13 cellular contexts compared by ENCODE assay signal in genomic region chr7:112009081-112009480, GRCh38.
A peak's percentile ranks its signal among the peaks of the same experiment; 100 is the strongest.
DNase-seq lines count a peak whose midpoint lies in the region; ATAC-seq and TF ChIP-seq lines count a peak whose summit lies in the region.
"Had no signal": no experiment of that assay in that cellular context is flagged by ENCODE, and none has a peak within 500 bp of the region (broad histone marks: within the 10 kb centered on the region; RNA-seq: fewer than 3 reads in every experiment).

No MANE protein-coding gene starts in this region.

- H3K4me3 Mint-ChIP-seq in endothelial cell (ENCODE audit: unreplicated experiment): no peak overlapping the region
- no peak overlapping the region for H3K4me3 Mint-ChIP-seq in WTC11

- no peaks in the 10 kb centered on the region for H3K4me1 ChIP-seq in adipocyte (ENCODE audit: control insufficient read depth, insufficient read depth, low read length)
- H3K4me1 ChIP-seq: sigmoid colon, SJCRH30 had no signal

- CTCF ChIA-PET in WTC11 (lab: Charles Lee): no interaction called here

- H3K4me3 ChIP-seq in adipocyte (ENCODE audit: low read length): no peak overlapping the region
- H3K4me3 ChIP-seq: sigmoid colon, SJCRH30 had no signal

- DNase-seq in adipocyte (ENCODE audit: low read depth): peak; percentile 43
- peak; percentile 19 for DNase-seq in myocyte (ENCODE audit: low read depth)
- DNase-seq in endothelial cell (ENCODE audit: low spot score): no peak
- DNase-seq in left cardiac atrium: no peak
- DNase-seq in left colon: no peak
- no peak for DNase-seq in WTC11 (ENCODE audit: low spot score)
- DNase-seq: NCI-H1092; sigmoid colon; stimulated activated naive CD4-positive, alpha-beta T cell treated with Interleukin-2 at 50 U/mL for 16 hours had no signal

- peaks cover 4% of the 10 kb centered on the region for H3K36me3 Mint-ChIP-seq in endothelial cell (ENCODE audit: low read depth, unreplicated experiment)
- no peaks in the 10 kb centered on the region for H3K36me3 Mint-ChIP-seq in WTC11

- H3K4me1 Mint-ChIP-seq in endothelial cell (ENCODE audit: unreplicated experiment): peaks cover 44% of the 10 kb centered on the region
- peaks cover 4% of the 10 kb centered on the region; the same call in 1 of the 2 replicates for H3K4me1 Mint-ChIP-seq in WTC11

- TF ChIP-seq CTCF in endothelial cell (IDR thresholded peaks at IDR 0.05; ENCODE audit: unreplicated experiment) (no peak), WTC11 (IDR thresholded peaks at IDR 0.05) (no peak)

- no peak overlapping the region for H3K27ac Mint-ChIP-seq in endothelial cell (ENCODE audit: unreplicated experiment)
- H3K27ac Mint-ChIP-seq in WTC11: no peak overlapping the region

- H3K9me3 ChIP-seq in adipocyte (ENCODE audit: control insufficient read depth, low read length): no peaks in the 10 kb centered on the region
- H3K9me3 ChIP-seq: sigmoid colon, SJCRH30 had no signal

- H3K27me3 Mint-ChIP-seq in endothelial cell (ENCODE audit: unreplicated experiment) (peaks cover 2% of the 10 kb centered on the region), WTC11 (ENCODE audit: low read depth) (no peaks in the 10 kb centered on the region)

- POLR2A ChIA-PET in WTC11 (lab: Charles Lee): no interaction called here

- H3K36me3 ChIP-seq in adipocyte (ENCODE audit: control insufficient read depth, insufficient read depth, low read length, severe bottlenecking): no peaks in the 10 kb centered on the region
- H3K36me3 ChIP-seq: sigmoid colon, SJCRH30 had no signal

- intact Hi-C loops in left cardiac atrium (cut with DNase I): no loop called here
- intact Hi-C loops in left colon (cut with DNase I, micrococcal nuclease): no loop called here

- no peak overlapping the region for H3K9ac ChIP-seq in adipocyte (ENCODE audit: low read length)

- ATAC-seq in GM18909 (IDR thresholded peaks at IDR 0.05; ENCODE audit: poor library complexity, unreplicated experiment): peak; percentile 88
- ATAC-seq in HG03175 (IDR thresholded peaks at IDR 0.05; ENCODE audit: unreplicated experiment): peak; percentile 72
- ATAC-seq in left cardiac atrium: no peak
- ATAC-seq in left colon: no peak
- ATAC-seq in WTC11: no peak
- ATAC-seq: left lobe of liver had no signal

- no peaks in the 10 kb centered on the region for H3K27me3 ChIP-seq in adipocyte (replicated peaks; ENCODE audit: control insufficient read depth, insufficient read depth, low read length)
- H3K27me3 ChIP-seq: sigmoid colon, SJCRH30 had no signal

- H3K9me3 Mint-ChIP-seq in endothelial cell (ENCODE audit: unreplicated experiment): no peaks in the 10 kb centered on the region
- no peaks in the 10 kb centered on the region for H3K9me3 Mint-ChIP-seq in WTC11

TF ChIP-seq in WTC11, 78 proteins besides CTCF, POLR2A, EP300 and RAD21:
- TF ChIP-seq FOXP1 (CRISPR knock-in tag; IDR thresholded peaks at IDR 0.05; ENCODE audit: borderline replicate concordance) (no peak), ZNF281 (CRISPR knock-in tag; IDR thresholded peaks at IDR 0.05) (no peak), ZNF138 (CRISPR knock-in tag; conservative IDR thresholded peaks at IDR 0.05) (no peak), ATF6 (CRISPR knock-in tag; IDR thresholded peaks at IDR 0.05) (no peak), USF1 (CRISPR knock-in tag; IDR thresholded peaks at IDR 0.05) (no peak), NR2C2 (CRISPR knock-in tag; IDR thresholded peaks at IDR 0.05) (no peak), ATF1 (CRISPR knock-in tag; IDR thresholded peaks at IDR 0.05) (no peak), ZNF263 (CRISPR knock-in tag; IDR thresholded peaks at IDR 0.05; ENCODE audit: low read depth) (no peak), ETV6 (CRISPR knock-in tag; IDR thresholded peaks at IDR 0.05) (no peak), GTF2I (CRISPR knock-in tag; conservative IDR thresholded peaks at IDR 0.05) (no peak), PRRX2 (CRISPR knock-in tag; IDR thresholded peaks at IDR 0.05) (no peak), NR1H2 (CRISPR knock-in tag; IDR thresholded peaks at IDR 0.05) (no peak), NFYB (CRISPR knock-in tag; conservative IDR thresholded peaks at IDR 0.05; ENCODE audit: low read depth) (no peak), CBFB (CRISPR knock-in tag; IDR thresholded peaks at IDR 0.05; ENCODE audit: low read depth) (no peak), OVOL2 (CRISPR knock-in tag; IDR thresholded peaks at IDR 0.05; ENCODE audit: borderline replicate concordance) (no peak), SP1 (CRISPR knock-in tag; conservative IDR thresholded peaks at IDR 0.05) (no peak), ZMAT4 (CRISPR knock-in tag; IDR thresholded peaks at IDR 0.05) (no peak), MLX (CRISPR knock-in tag; IDR thresholded peaks at IDR 0.05) (no peak), SOX15 (CRISPR knock-in tag; IDR thresholded peaks at IDR 0.05) (no peak), ZNF416 (CRISPR knock-in tag; IDR thresholded peaks at IDR 0.05) (no peak)

Comparison
In these comparisons a context has a peak if more than half of its experiments do, and no peak if none do; other contexts are left out.
1. ATAC-seq: peak in GM18909 (single experiment) and HG03175 (single experiment); none in left cardiac atrium (0 of 2), left colon (single experiment) and WTC11 (single experiment).
2. DNase-seq: peak in adipocyte (single experiment) and myocyte (single experiment); none in endothelial cell (single experiment), left cardiac atrium (single experiment), left colon (0 of 2) and WTC11 (single experiment).